8 cellular contexts compared by ENCODE assay signal in the genomic region with DNA sequence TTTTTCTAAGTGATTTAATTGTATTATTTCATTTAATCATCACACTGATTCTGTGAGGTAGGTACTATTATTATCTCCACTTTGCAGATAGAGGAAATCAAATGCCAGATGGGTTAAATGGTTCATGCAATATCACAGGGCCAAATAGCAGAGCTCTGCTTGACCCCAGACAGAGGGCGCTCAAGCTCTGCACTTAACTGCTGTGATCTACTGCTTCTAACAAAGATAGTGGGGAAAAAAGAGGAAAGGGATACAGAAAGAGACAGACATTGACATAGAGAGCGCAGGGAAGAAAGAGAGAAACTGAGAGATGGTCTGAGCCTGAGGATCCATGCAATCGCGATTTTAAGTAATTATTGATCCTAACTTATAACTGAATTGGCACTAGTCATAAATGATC.
DNase-seq lines count a peak whose midpoint lies in the region; ATAC-seq, FAIRE-seq and TF ChIP-seq lines count a peak whose summit lies in the region.

No MANE protein-coding gene starts in this region.

- DNase-seq in AG09319 (ENCODE audit: extremely low read depth, low read depth) (peak; percentile 27), NCI-H524 (lab: John Stamatoyannopoulos, UW) (peak; percentile 49 to 82), ascending aorta (ENCODE audit: low spot score in 2 of 2) (no peak), hepatic stellate cell (ENCODE audit: low spot score) (peak; percentile 6), small intestine (peak; percentile 40)
- DNase-seq in activated CD8-positive, alpha-beta memory T cell treated with anti-CD3 and anti-CD28 coated beads, Interleukin-2, amount 50 U/mL, for 4 hours = no peak

- 13 to 16% (median 14%) methylated on average over 4 of the region's 4 CpGs for WGBS in small intestine, 3 donors

- FAIRE-seq in small intestine (lab: Jason Lieb, UNC) = no peak

- no peaks in the 10 kb centered on the region for H3K27me3 ChIP-seq in ascending aorta
- no peaks in the 10 kb centered on the region for H3K27me3 ChIP-seq in small intestine (ENCODE audit: control insufficient read depth in 2 of 2, insufficient read depth in 2 of 2, low read length in 2 of 2)

- H3K4me3 ChIP-seq in ascending aorta (no peak overlapping the region), small intestine (ENCODE audit: low read depth in 1 of 2, low read length in 2 of 2) (no peak overlapping the region)

- H3K27ac ChIP-seq in ascending aorta (no peak overlapping the region), small intestine (ENCODE audit: low read depth in 1 of 2, low read length in 1 of 2) (no peak overlapping the region)

- no peaks in the 10 kb centered on the region for H3K4me1 ChIP-seq in ascending aorta
- no peaks in the 10 kb centered on the region for H3K4me1 ChIP-seq in small intestine (ENCODE audit: control insufficient read depth in 2 of 2, insufficient read depth in 1 of 2, low read depth in 1 of 2, low read length in 1 of 2)

- intact Hi-C loops in ascending aorta (cut with DNase I) = loop anchor here (2.0 to 10.0 kb wide), 2 partner anchors 321 to 819 kb away; no protein-coding TSS in a partner anchor

- H3K36me3 ChIP-seq in ascending aorta (no peaks in the 10 kb centered on the region), small intestine (ENCODE audit: control insufficient read depth in 2 of 2, insufficient read depth in 2 of 2, low read length in 2 of 2) (no peaks in the 10 kb centered on the region)

- peak; percentile 89 for ATAC-seq in GM18502 (IDR thresholded peaks at IDR 0.05; ENCODE audit: poor library complexity, unreplicated experiment)
- ATAC-seq in HG03139 (IDR thresholded peaks at IDR 0.05; ENCODE audit: unreplicated experiment) = peak; percentile 85

- H3K9me3 ChIP-seq in ascending aorta = no peaks in the 10 kb centered on the region
- H3K9me3 ChIP-seq in small intestine (ENCODE audit: control insufficient read depth, low read depth) = no peaks in the 10 kb centered on the region

- TF ChIP-seq CTCF in AG09319 (IDR thresholded peaks at IDR 0.05; ENCODE audit: low read depth, low read length) (peak; percentile 90), ascending aorta (IDR thresholded peaks at IDR 0.05) (peak; percentile 42 to 71 (median 70))

Comparison
In these comparisons a context has a peak if more than half of its experiments do, and no peak if none do; other contexts are left out.
1. DNase-seq: peak in AG09319 (single experiment), NCI-H524 (2 of 2), hepatic stellate cell (single experiment) and small intestine (single experiment); none in ascending aorta (0 of 2) and activated CD8-positive, alpha-beta memory T cell treated with anti-CD3 and anti-CD28 coated beads, Interleukin-2, amount 50 U/mL, for 4 hours (single experiment).